In genomic region chr16:74557275-74557674, GRCh38 we compare ENCODE assay signal across 26 cellular contexts. TPM values are rescaled to one million over a fixed set of nuclear protein-coding genes. Genes with fewer than 3 reads are reported as not detected.
DNase-seq lines count a peak whose midpoint lies in the region; ATAC-seq and TF ChIP-seq lines count a peak whose summit lies in the region.
"Had no signal": no experiment of that assay in that cellular context is flagged by ENCODE, and none has a peak within 500 bp of the region (broad histone marks: within the 10 kb centered on the region; RNA-seq: fewer than 3 reads in every experiment).

No MANE protein-coding gene starts in this region.

- peak overlapping the region; percentile 55 for H3K27ac Mint-ChIP-seq in activated CD4-positive, alpha-beta T cell treated with anti-CD3 and anti-CD28 coated beads for 36 hours
- H3K27ac Mint-ChIP-seq in T-cell: peak overlapping the region; percentile 42 to 44
- H3K27ac Mint-ChIP-seq in stimulated activated naive B cell treated with anti-CD40 and anti-IgM and Interleukin-4, amounts not matched to agents 10 μg/mL and 1 μg/mL and 100 μg/mL, for 72 hours: peak overlapping the region; percentile 20
- H3K27ac Mint-ChIP-seq: activated CD4-positive, alpha-beta T cell treated with anti-CD3 and anti-CD28 coated beads, Interleukin-2, amount 10 ng/mL, durations not matched to agents 7 days and 5 days; GM23338 had no signal

- no peaks in the 10 kb centered on the region for H3K4me1 ChIP-seq in tibial artery
- H3K4me1 ChIP-seq: SJCRH30 had no signal

- H3K27ac ChIP-seq in tibial artery: no peak overlapping the region
- H3K27ac ChIP-seq: 22Rv1, epithelial cell of prostate, neutrophil, SJCRH30, thoracic aorta had no signal

- H3K4me3 Mint-ChIP-seq in activated CD4-positive, alpha-beta T cell treated with anti-CD3 and anti-CD28 coated beads for 36 hours: no peak overlapping the region
- H3K4me3 Mint-ChIP-seq in T-cell: no peak overlapping the region
- H3K4me3 Mint-ChIP-seq in stimulated activated naive B cell treated with anti-CD40 and anti-IgM and Interleukin-4, amounts not matched to agents 10 μg/mL and 1 μg/mL and 100 μg/mL, for 72 hours: no peak overlapping the region
- H3K4me3 Mint-ChIP-seq: activated CD4-positive, alpha-beta T cell treated with anti-CD3 and anti-CD28 coated beads, Interleukin-2, amount 10 ng/mL, durations not matched to agents 7 days and 5 days; GM23338 had no signal

- peaks cover 40% of the 10 kb centered on the region for H3K4me1 Mint-ChIP-seq in activated CD4-positive, alpha-beta T cell treated with anti-CD3 and anti-CD28 coated beads for 36 hours
- peaks cover 41 to 57% (median 52%) of the 10 kb centered on the region in 3 donors for H3K4me1 Mint-ChIP-seq in T-cell
- peaks cover 11 to 12% of the 10 kb centered on the region in 2 donors for H3K4me1 Mint-ChIP-seq in stimulated activated naive B cell treated with anti-CD40 and anti-IgM and Interleukin-4, amounts not matched to agents 10 μg/mL and 1 μg/mL and 100 μg/mL, for 72 hours

- TF ChIP-seq CTCF in tibial artery (IDR thresholded peaks at IDR 0.05): no peak

- H3K9me3 ChIP-seq in tibial artery: no peaks in the 10 kb centered on the region
- H3K9me3 ChIP-seq: MG63, neutrophil, SJCRH30, thoracic aorta had no signal

- POLR2A ChIA-PET in activated CD4-positive, alpha-beta T cell treated with anti-CD3 and anti-CD28 coated beads for 36 hours (lab: Charles Lee): interaction anchor here (0.6 kb wide), 1 partner anchor 71 kb away, joined by 3 read pairs; no protein-coding TSS in a partner anchor
- POLR2A ChIA-PET in T-cell (lab: Charles Lee): interaction anchor here (0.6 kb wide), 2 partner anchors 81 to 1091 kb away, joined by 3 to 4 read pairs; no protein-coding TSS in a partner anchor

- intact Hi-C loops in activated CD4-positive, alpha-beta T cell treated with anti-CD3 and anti-CD28 coated beads for 36 hours (cut with DNase I, micrococcal nuclease): no loop called here
- intact Hi-C loops in left colon (cut with DNase I, micrococcal nuclease) (no loop called here), tibial artery (cut with DNase I; ENCODE audit: low total_unique reads) (no loop called here)

- H3K36me3 ChIP-seq in tibial artery: no peaks in the 10 kb centered on the region
- H3K36me3 ChIP-seq: MG63, neutrophil, SJCRH30, thoracic aorta had no signal

- no peak overlapping the region for H3K4me3 ChIP-seq in tibial artery
- H3K4me3 ChIP-seq: GM23338, MG63, SJCRH30, thoracic aorta had no signal

- no peaks in the 10 kb centered on the region for H3K27me3 ChIP-seq in tibial artery
- H3K27me3 ChIP-seq: MG63, neutrophil, SJCRH30 had no signal

- no peaks in the 10 kb centered on the region for H3K27me3 Mint-ChIP-seq in activated CD4-positive, alpha-beta T cell treated with anti-CD3 and anti-CD28 coated beads for 36 hours
- H3K27me3 Mint-ChIP-seq in T-cell: no peaks in the 10 kb centered on the region
- no peaks in the 10 kb centered on the region for H3K27me3 Mint-ChIP-seq in stimulated activated naive B cell treated with anti-CD40 and anti-IgM and Interleukin-4, amounts not matched to agents 10 μg/mL and 1 μg/mL and 100 μg/mL, for 72 hours
- H3K27me3 Mint-ChIP-seq: activated CD4-positive, alpha-beta T cell treated with anti-CD3 and anti-CD28 coated beads, Interleukin-2, amount 10 ng/mL, durations not matched to agents 7 days and 5 days had no signal

- peak; percentile 16 for ATAC-seq in activated CD4-positive, alpha-beta T cell treated with anti-CD3 and anti-CD28 coated beads for 36 hours
- no peak for ATAC-seq in T-cell (replicated peaks in 1 of 4)
- peak; percentile 39 for ATAC-seq in left colon
- ATAC-seq in stimulated activated naive B cell treated with anti-CD40 and anti-IgM and Interleukin-4, amounts not matched to agents 10 μg/mL and 1 μg/mL and 100 μg/mL, for 72 hours (replicated peaks): no peak
- ATAC-seq: GM23338, Panc1 had no signal

- DNase-seq in activated CD4-positive, alpha-beta T cell treated with anti-CD3 and anti-CD28 coated beads for 36 hours: no peak
- no peak for DNase-seq in activated CD4-positive, alpha-beta T cell treated with anti-CD3 and anti-CD28 coated beads, Interleukin-2, amount 50 U/mL, for 48 hours
- DNase-seq in T-cell: no peak
- DNase-seq in left colon: no peak
- no peak for DNase-seq in stimulated activated naive B cell treated with anti-CD40 and anti-IgM and Interleukin-4, amounts not matched to agents 10 μg/mL and 1 μg/mL and 100 μg/mL, for 72 hours
- DNase-seq in germinal center (ENCODE audit: low spot score): no peak
- DNase-seq in activated naive CD4-positive, alpha-beta T cell treated with anti-CD3 and anti-CD28 coated beads, Interleukin-2, amount 50 U/mL, for 16 hours: no peak
- DNase-seq in tibial artery: no peak
- DNase-seq: activated CD4-positive, alpha-beta T cell treated with anti-CD3 and anti-CD28 coated beads, Interleukin-2, amount 10 ng/mL, durations not matched to agents 7 days and 5 days; activated CD8-positive, alpha-beta memory T cell treated with anti-CD3 and anti-CD28 coated beads, Interleukin-2, amount 50 U/mL, for 48 hours; activated effector memory CD4-positive, alpha-beta T cell treated with anti-CD3 and anti-CD28 coated beads, Interleukin-2, amount 50 U/mL, for 16 hours; aorta; caudate nucleus; DMS79 treated with DMSO at 0.1 percent for 48 hours; MG63; NCI-H1436; NCI-H510A treated with DMSO at 0.1 percent for 48 hours; SJCRH30; stimulated activated CD4-positive, alpha-beta T cell treated with anti-CD3 and anti-CD28 coated beads, Interleukin-1b, Interleukin-23, amount 100 ng/mL, for 48 hours; T-helper 2 cell had no signal

- H3K9me3 Mint-ChIP-seq in activated CD4-positive, alpha-beta T cell treated with anti-CD3 and anti-CD28 coated beads for 36 hours (ENCODE audit: low read depth): no peaks in the 10 kb centered on the region
- H3K9me3 Mint-ChIP-seq in T-cell: no peaks in the 10 kb centered on the region
- H3K9me3 Mint-ChIP-seq in stimulated activated naive B cell treated with anti-CD40 and anti-IgM and Interleukin-4, amounts not matched to agents 10 μg/mL and 1 μg/mL and 100 μg/mL, for 72 hours: no peaks in the 10 kb centered on the region
- H3K9me3 Mint-ChIP-seq: activated CD4-positive, alpha-beta T cell treated with anti-CD3 and anti-CD28 coated beads, Interleukin-2, amount 10 ng/mL, durations not matched to agents 7 days and 5 days; GM23338 had no signal

- CTCF ChIA-PET in activated CD4-positive, alpha-beta T cell treated with anti-CD3 and anti-CD28 coated beads for 36 hours (lab: Charles Lee): interaction anchor here (0.8 to 1.0 kb wide), 4 partner anchors 10 to 55 kb away, joined by 3 to 4 read pairs (median 3); no protein-coding TSS in a partner anchor
- CTCF ChIA-PET in T-cell (lab: Charles Lee): interaction anchor here (0.5 to 0.8 kb wide), 2 partner anchors 66 to 261 kb away, joined by 3 to 4 read pairs; no protein-coding TSS in a partner anchor

- no peaks in the 10 kb centered on the region for H3K36me3 Mint-ChIP-seq in activated CD4-positive, alpha-beta T cell treated with anti-CD3 and anti-CD28 coated beads for 36 hours (ENCODE audit: low read depth)
- H3K36me3 Mint-ChIP-seq in T-cell: no peaks in the 10 kb centered on the region
- H3K36me3 Mint-ChIP-seq in stimulated activated naive B cell treated with anti-CD40 and anti-IgM and Interleukin-4, amounts not matched to agents 10 μg/mL and 1 μg/mL and 100 μg/mL, for 72 hours: no peaks in the 10 kb centered on the region

RNA-seq across cellular contexts. Expression of gene GLG1, which starts 49.6 kb away (rescaled TPM):
- 10 to 100 TPM; 66.3 to 68.3 TPM for total RNA-seq in activated CD4-positive, alpha-beta T cell treated with anti-CD3 and anti-CD28 coated beads for 36 hours
- 100 to 1,000 TPM; 159 to 216 (median 167) TPM for total RNA-seq in T-cell
- 10 to 100 TPM; 97.1 to 99.5 TPM for total RNA-seq in left colon

Comparison
In these comparisons a context has a peak if more than half of its experiments do, and no peak if none do; other contexts are left out.
1. ATAC-seq: peak in activated CD4-positive, alpha-beta T cell treated with anti-CD3 and anti-CD28 coated beads for 36 hours (single experiment) and left colon (single experiment); none in T-cell (0 of 4) and stimulated activated naive B cell treated with anti-CD40 and anti-IgM and Interleukin-4, amounts not matched to agents 10 μg/mL and 1 μg/mL and 100 μg/mL, for 72 hours (0 of 2).
2. Peak in every context shown above with its lines, with median percentiles within 50 percentile points of each other: H3K27ac Mint-ChIP-seq.